Comparison of ENCODE assay signal across 8 cellular contexts in genomic region chr4:150142831-150143230, GRCh38.
"Had no signal": no experiment of that assay in that cellular context is flagged by ENCODE, and none has a peak within 500 bp of the region (broad histone marks: within the 10 kb centered on the region; RNA-seq: fewer than 3 reads in every experiment).

No MANE protein-coding gene starts in this region.

- H3K9ac ChIP-seq: KMS-11 had no signal

- FAIRE-seq: H1, H54, HTR-8/SVneo had no signal

- DNase-seq: H9, HCEC 1CT, KBM-7 had no signal

- H2AFZ ChIP-seq: GM23338 had no signal

- H3K4me3 ChIP-seq: GM23338 had no signal

- ATAC-seq: GM23338 had no signal

- H3K4me2 ChIP-seq: GM23338 had no signal
